Comparison of ENCODE assay signal across 8 cellular contexts in genomic region chr9:92324451-92324850, GRCh38. TPM values are rescaled to one million over a fixed set of nuclear protein-coding genes. Genes with fewer than 3 reads are reported as not detected.
DNase-seq lines count a peak whose midpoint lies in the region; ATAC-seq, FAIRE-seq and TF ChIP-seq lines count a peak whose summit lies in the region.

No MANE protein-coding gene starts in this region.

- H3K4me1 ChIP-seq in kidney (ENCODE audit: control insufficient read depth in 1 of 2, insufficient read depth in 1 of 2, low read depth in 1 of 2, low read length in 2 of 2) = peaks cover 6 to 9% of the 10 kb centered on the region in 2 donors
- H3K4me1 ChIP-seq in thoracic aorta (ENCODE audit: control insufficient read depth in 1 of 2, low read depth in 2 of 2) = peaks cover 15 to 29% of the 10 kb centered on the region in 2 donors

- H3K9me3 Mint-ChIP-seq in activated CD4-positive, alpha-beta T cell treated with anti-CD3 and anti-CD28 coated beads, Interleukin-2, amount 10 ng/mL, durations not matched to agents 7 days and 5 days = no peaks in the 10 kb centered on the region
- no peaks in the 10 kb centered on the region for H3K9me3 Mint-ChIP-seq in activated naive CD4-positive, alpha-beta T cell treated with anti-CD3 and anti-CD28 coated beads, Interleukin-2, amount 50 U/mL, for 72 hours

- peak overlapping the region; percentile 56 to 66 for H3K9ac ChIP-seq in kidney (ENCODE audit: low read length in 2 of 2)

- H3K9me3 ChIP-seq in kidney (ENCODE audit: control insufficient read depth in 1 of 2, low read length in 2 of 2) = no peaks in the 10 kb centered on the region
- no peaks in the 10 kb centered on the region for H3K9me3 ChIP-seq in thoracic aorta

- TF ChIP-seq CTCF in kidney (IDR thresholded peaks at IDR 0.05; ENCODE audit: borderline replicate concordance, extremely low read depth, insufficient read depth) (no peak), thoracic aorta (IDR thresholded peaks at IDR 0.05) (no peak)

- no peaks in the 10 kb centered on the region for H3K27me3 ChIP-seq in thoracic aorta (replicated peaks; ENCODE audit: insufficient read depth)

- H3K27ac Mint-ChIP-seq in activated CD4-positive, alpha-beta T cell treated with anti-CD3 and anti-CD28 coated beads, Interleukin-2, amount 10 ng/mL, durations not matched to agents 7 days and 5 days = peak overlapping the region; percentile 99
- H3K27ac Mint-ChIP-seq in activated naive CD4-positive, alpha-beta T cell treated with anti-CD3 and anti-CD28 coated beads, Interleukin-2, amount 50 U/mL, for 72 hours = peak overlapping the region; percentile 96 to 100

- ATAC-seq in activated naive CD4-positive, alpha-beta T cell treated with anti-CD3 and anti-CD28 coated beads, Interleukin-2, amount 50 U/mL, for 72 hours = no peak
- no peak for ATAC-seq in thoracic aorta (ENCODE audit: insufficient number of reproducible peaks, low FRiP score, low read depth)
- ATAC-seq in HG02678 (IDR thresholded peaks at IDR 0.05; ENCODE audit: unreplicated experiment) = no peak

- no peak for FAIRE-seq in kidney (lab: Jason Lieb, UNC)

- peak; percentile 8 for DNase-seq in activated CD4-positive, alpha-beta T cell treated with anti-CD3 and anti-CD28 coated beads, Interleukin-2, amount 10 ng/mL, durations not matched to agents 7 days and 5 days
- DNase-seq in activated CD4-positive, alpha-beta T cell treated with anti-CD3 and anti-CD28 coated beads, Interleukin-2, amount 50 U/mL, for 1 hour = no peak
- DNase-seq in activated naive CD4-positive, alpha-beta T cell treated with anti-CD3 and anti-CD28 coated beads, Interleukin-2, amount 50 U/mL, for 72 hours (ENCODE audit: low spot score in 2 of 2) = no peak
- DNase-seq in kidney (no peak), thoracic aorta (ENCODE audit: low spot score) (no peak), NK-92 (lab: John Stamatoyannopoulos, UW; ENCODE audit: unreplicated experiment) (no peak), HuH-7.5 (ENCODE audit: low spot score) (no peak)

- POLR2A ChIA-PET in activated CD4-positive, alpha-beta T cell treated with anti-CD3 and anti-CD28 coated beads, Interleukin-2, amount 10 ng/mL, durations not matched to agents 7 days and 5 days (lab: Charles Lee) = no interaction called here

- H3K4me3 ChIP-seq in kidney (ENCODE audit: low read length in 2 of 2) = peak overlapping the region; percentile 79 to 94
- H3K4me3 ChIP-seq in thoracic aorta = peak overlapping the region; percentile 89

- peaks cover 27% of the 10 kb centered on the region for H3K36me3 Mint-ChIP-seq in activated CD4-positive, alpha-beta T cell treated with anti-CD3 and anti-CD28 coated beads, Interleukin-2, amount 10 ng/mL, durations not matched to agents 7 days and 5 days (ENCODE audit: low read depth)
- peaks cover 21 to 24% of the 10 kb centered on the region in 2 donors for H3K36me3 Mint-ChIP-seq in activated naive CD4-positive, alpha-beta T cell treated with anti-CD3 and anti-CD28 coated beads, Interleukin-2, amount 50 U/mL, for 72 hours

- H3K27ac ChIP-seq in kidney (ENCODE audit: low read depth in 2 of 2, low read length in 2 of 2) = no peak overlapping the region
- H3K27ac ChIP-seq in thoracic aorta = peak overlapping the region in 1 of 2 donors; percentile 97

- H3K4me3 Mint-ChIP-seq in activated CD4-positive, alpha-beta T cell treated with anti-CD3 and anti-CD28 coated beads, Interleukin-2, amount 10 ng/mL, durations not matched to agents 7 days and 5 days = peak overlapping the region; percentile 99

- peaks cover 45% of the 10 kb centered on the region for H3K4me1 Mint-ChIP-seq in activated CD4-positive, alpha-beta T cell treated with anti-CD3 and anti-CD28 coated beads, Interleukin-2, amount 10 ng/mL, durations not matched to agents 7 days and 5 days

- intact Hi-C loops in kidney (cut with DNase I) = no loop called here

- CTCF ChIA-PET in activated CD4-positive, alpha-beta T cell treated with anti-CD3 and anti-CD28 coated beads, Interleukin-2, amount 10 ng/mL, durations not matched to agents 7 days and 5 days (lab: Charles Lee) = interaction anchor here (0.7 to 1.4 kb wide), 2 partner anchors 15 to 35 kb away, joined by 3 read pairs; no protein-coding TSS in a partner anchor

- H3K36me3 ChIP-seq in kidney (ENCODE audit: control insufficient read depth in 1 of 2, insufficient read depth in 2 of 2, low read length in 2 of 2) (peaks cover 7 to 17% of the 10 kb centered on the region in 2 donors), thoracic aorta (peaks cover 14% of the 10 kb centered on the region)

- no peaks in the 10 kb centered on the region for H3K27me3 Mint-ChIP-seq in activated CD4-positive, alpha-beta T cell treated with anti-CD3 and anti-CD28 coated beads, Interleukin-2, amount 10 ng/mL, durations not matched to agents 7 days and 5 days

RNA-seq across cellular contexts. Expression of gene NOL8, which starts 0.7 kb away (rescaled TPM):
- total RNA-seq in activated CD4-positive, alpha-beta T cell treated with anti-CD3 and anti-CD28 coated beads, Interleukin-2, amount 10 ng/mL, durations not matched to agents 7 days and 5 days = 10 to 100 TPM; 58.0 to 73.0 TPM
- total RNA-seq in activated naive CD4-positive, alpha-beta T cell treated with anti-CD3 and anti-CD28 coated beads, Interleukin-2, amount 50 U/mL, for 72 hours = 10 to 100 TPM; 64.2 to 66.9 TPM
- 32.4 TPM for total RNA-seq in kidney
- 10.8 TPM for polyA plus RNA-seq in kidney (ENCODE audit: insufficient read depth, low read depth, low replicate concordance)
- total RNA-seq in thoracic aorta = 10 to 100 TPM; 33.6 to 49.1 TPM

RNA-seq across cellular contexts. Expression of gene CENPP, which starts 1.3 kb away (rescaled TPM):
- total RNA-seq in activated CD4-positive, alpha-beta T cell treated with anti-CD3 and anti-CD28 coated beads, Interleukin-2, amount 10 ng/mL, durations not matched to agents 7 days and 5 days = 10 to 100 TPM; 23.3 to 31.6 TPM
- 10 to 100 TPM; 22.3 to 26.4 TPM for total RNA-seq in activated naive CD4-positive, alpha-beta T cell treated with anti-CD3 and anti-CD28 coated beads, Interleukin-2, amount 50 U/mL, for 72 hours
- total RNA-seq in kidney = 4.2 TPM
- polyA plus RNA-seq in kidney (ENCODE audit: insufficient read depth, low read depth, low replicate concordance) = 1.2 TPM
- 10 to 100 TPM in 1 of 2 donors, 1 to 10 TPM in 1; 3.8 to 13.6 TPM for total RNA-seq in thoracic aorta

RNA-seq across cellular contexts. Expression of gene IARS1, which starts 31.0 kb away (rescaled TPM):
- 100 to 1,000 TPM; 123 to 128 TPM for total RNA-seq in activated CD4-positive, alpha-beta T cell treated with anti-CD3 and anti-CD28 coated beads, Interleukin-2, amount 10 ng/mL, durations not matched to agents 7 days and 5 days
- 100 to 1,000 TPM; 199 to 222 TPM for total RNA-seq in activated naive CD4-positive, alpha-beta T cell treated with anti-CD3 and anti-CD28 coated beads, Interleukin-2, amount 50 U/mL, for 72 hours
- 98.3 TPM for total RNA-seq in kidney
- polyA plus RNA-seq in kidney (ENCODE audit: insufficient read depth, low read depth, low replicate concordance) = 30.7 TPM
- 100 to 1,000 TPM in 1 of 2 donors, 10 to 100 TPM in 1; 79.3 to 150 TPM for total RNA-seq in thoracic aorta
